17 cellular contexts compared by ENCODE assay signal in the genomic region with DNA sequence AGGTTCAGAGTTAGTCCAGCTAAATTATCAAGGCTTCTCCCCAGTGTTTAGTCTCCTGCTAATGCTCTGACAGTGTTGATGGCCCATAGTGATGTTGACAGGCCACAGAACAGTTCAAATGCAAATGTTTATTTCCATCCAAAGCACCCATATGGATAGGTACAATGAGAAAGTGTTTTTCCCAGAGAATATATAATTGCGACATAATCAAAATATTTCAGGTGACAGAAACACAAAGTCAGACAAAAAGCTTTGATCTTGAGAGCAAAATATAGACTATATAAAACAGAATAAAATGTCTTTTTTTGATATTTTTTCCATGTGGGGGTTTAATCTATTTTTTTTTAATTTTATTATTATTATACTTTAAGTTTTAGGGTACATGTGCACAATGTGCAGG.
DNase-seq lines count a peak whose midpoint lies in the region; ATAC-seq and TF ChIP-seq lines count a peak whose summit lies in the region.
"Had no signal": no experiment of that assay in that cellular context is flagged by ENCODE, and none has a peak within 500 bp of the region (broad histone marks: within the 10 kb centered on the region; RNA-seq: fewer than 3 reads in every experiment).

No MANE protein-coding gene starts in this region.

- no peaks in the 10 kb centered on the region for H3K9me3 Mint-ChIP-seq in glutamatergic neuron (ENCODE audit: unreplicated experiment)
- H3K9me3 Mint-ChIP-seq in activated CD8-positive, alpha-beta memory T cell treated with anti-CD3 and anti-CD28 coated beads, Interleukin-2, amount 10 ng/mL, durations not matched to agents 7 days and 5 days (ENCODE audit: low read depth): peaks cover 7% of the 10 kb centered on the region

- CTCF ChIA-PET in activated CD8-positive, alpha-beta memory T cell treated with anti-CD3 and anti-CD28 coated beads, Interleukin-2, amount 10 ng/mL, durations not matched to agents 7 days and 5 days (lab: Charles Lee): no interaction called here

- H3K4me3 ChIP-seq in cardiac muscle cell: no peak overlapping the region
- H3K4me3 ChIP-seq in right atrium auricular region: no peak overlapping the region
- H3K4me3 ChIP-seq in Loucy (ENCODE audit: low read length, poor library complexity, severe bottlenecking): no peak overlapping the region
- no peak overlapping the region for H3K4me3 ChIP-seq in smooth muscle cell
- H3K4me3 ChIP-seq: BLaER1 treated with 17β-estradiol and CSF1 and Interleukin-3, amounts not matched to agents 10 nM and 100 nM; GM12878; HAP-1 had no signal

- no peaks in the 10 kb centered on the region for H3K79me2 ChIP-seq in Loucy (ENCODE audit: insufficient read depth, low read length)
- H3K79me2 ChIP-seq in smooth muscle cell (ENCODE audit: low read depth): no peaks in the 10 kb centered on the region

- ATAC-seq in activated CD8-positive, alpha-beta memory T cell treated with anti-CD3 and anti-CD28 coated beads, Interleukin-2, amount 10 ng/mL, durations not matched to agents 7 days and 5 days: no peak
- ATAC-seq: CD8-positive, alpha-beta T cell; GM12878 had no signal

- WGBS in smooth muscle cell (ENCODE audit: low lambda C conversion rate): 83% methylated on average over 1 of the region's 1 CpG

- H3K9me2 ChIP-seq in Loucy (replicated peaks; ENCODE audit: low read depth, low read length): no peaks in the 10 kb centered on the region

- no peak overlapping the region for H3K4me3 Mint-ChIP-seq in glutamatergic neuron (ENCODE audit: unreplicated experiment)
- H3K4me3 Mint-ChIP-seq in activated CD8-positive, alpha-beta memory T cell treated with anti-CD3 and anti-CD28 coated beads, Interleukin-2, amount 10 ng/mL, durations not matched to agents 7 days and 5 days: no peak overlapping the region
- H3K4me3 Mint-ChIP-seq: B cell; CD8-positive, alpha-beta T cell; IgD-negative memory B cell had no signal

- H3K36me3 ChIP-seq in cardiac muscle cell (no peaks in the 10 kb centered on the region), right atrium auricular region (no peaks in the 10 kb centered on the region), Loucy (ENCODE audit: insufficient read depth, low read length) (no peaks in the 10 kb centered on the region), smooth muscle cell (ENCODE audit: low read depth) (no peaks in the 10 kb centered on the region)
- H3K36me3 ChIP-seq: BLaER1 treated with 17β-estradiol and CSF1 and Interleukin-3, amounts not matched to agents 10 nM and 100 nM; HAP-1 had no signal

- no peaks in the 10 kb centered on the region for H3K9me3 ChIP-seq in cardiac muscle cell (ENCODE audit: low read depth)
- no peaks in the 10 kb centered on the region for H3K9me3 ChIP-seq in right atrium auricular region
- H3K9me3 ChIP-seq in Loucy (ENCODE audit: insufficient read depth, low read depth, low read length): no peaks in the 10 kb centered on the region
- no peaks in the 10 kb centered on the region for H3K9me3 ChIP-seq in smooth muscle cell (replicated peaks; ENCODE audit: low read depth)
- H3K9me3 ChIP-seq: BLaER1 treated with 17β-estradiol and CSF1 and Interleukin-3, amounts not matched to agents 10 nM and 100 nM; HAP-1 had no signal

- no peaks in the 10 kb centered on the region for H3K27me3 ChIP-seq in cardiac muscle cell
- no peaks in the 10 kb centered on the region for H3K27me3 ChIP-seq in right atrium auricular region
- no peaks in the 10 kb centered on the region for H3K27me3 ChIP-seq in Loucy (ENCODE audit: insufficient read depth, low read length, poor library complexity, severe bottlenecking)
- no peaks in the 10 kb centered on the region for H3K27me3 ChIP-seq in smooth muscle cell (ENCODE audit: low read depth)
- H3K27me3 ChIP-seq: BLaER1 treated with 17β-estradiol and CSF1 and Interleukin-3, amounts not matched to agents 10 nM and 100 nM had no signal

- peaks cover 3% of the 10 kb centered on the region for H3K4me1 Mint-ChIP-seq in glutamatergic neuron (ENCODE audit: low read depth, unreplicated experiment)
- no peaks in the 10 kb centered on the region for H3K4me1 Mint-ChIP-seq in activated CD8-positive, alpha-beta memory T cell treated with anti-CD3 and anti-CD28 coated beads, Interleukin-2, amount 10 ng/mL, durations not matched to agents 7 days and 5 days
- H3K4me1 Mint-ChIP-seq: B cell, IgD-negative memory B cell had no signal

- peak overlapping the region; percentile 58 for H3K27ac ChIP-seq in cardiac muscle cell
- no peak overlapping the region for H3K27ac ChIP-seq in right atrium auricular region
- H3K27ac ChIP-seq in smooth muscle cell (ENCODE audit: low read depth): no peak overlapping the region
- H3K27ac ChIP-seq: BLaER1 treated with 17β-estradiol and CSF1 and Interleukin-3, amounts not matched to agents 10 nM and 100 nM had no signal

- no peak overlapping the region for H3K9ac ChIP-seq in Loucy (ENCODE audit: low read depth, low read length, poor library complexity, severe bottlenecking)
- no peak overlapping the region for H3K9ac ChIP-seq in smooth muscle cell (ENCODE audit: low read depth)

- peak overlapping the region; percentile 45 for H3K27ac Mint-ChIP-seq in glutamatergic neuron (ENCODE audit: unreplicated experiment)
- no peak overlapping the region for H3K27ac Mint-ChIP-seq in activated CD8-positive, alpha-beta memory T cell treated with anti-CD3 and anti-CD28 coated beads, Interleukin-2, amount 10 ng/mL, durations not matched to agents 7 days and 5 days
- H3K27ac Mint-ChIP-seq: B cell; CD8-positive, alpha-beta T cell; IgD-negative memory B cell had no signal

- no peaks in the 10 kb centered on the region for H3K36me3 Mint-ChIP-seq in glutamatergic neuron (ENCODE audit: unreplicated experiment)
- H3K36me3 Mint-ChIP-seq in activated CD8-positive, alpha-beta memory T cell treated with anti-CD3 and anti-CD28 coated beads, Interleukin-2, amount 10 ng/mL, durations not matched to agents 7 days and 5 days: no peaks in the 10 kb centered on the region
- H3K36me3 Mint-ChIP-seq: CD8-positive, alpha-beta T cell; IgD-negative memory B cell had no signal

- 0 out of 2 replicates have a peak overlapping the region, but pooled peaks have one; percentile 42 for H2AFZ ChIP-seq in Loucy (ENCODE audit: low read length)
- peak overlapping the region; percentile 15 for H2AFZ ChIP-seq in smooth muscle cell (ENCODE audit: low read depth)

- H4K20me1 ChIP-seq in Loucy (ENCODE audit: insufficient read depth, low read length, poor library complexity, severe bottlenecking): no peaks in the 10 kb centered on the region
- no peaks in the 10 kb centered on the region for H4K20me1 ChIP-seq in smooth muscle cell (ENCODE audit: low read depth)
- H4K20me1 ChIP-seq: BLaER1 treated with 17β-estradiol and CSF1 and Interleukin-3, amounts not matched to agents 10 nM and 100 nM had no signal

- DNase-seq in cardiac muscle cell (ENCODE audit: low read depth in 1 of 2, low spot score in 1 of 2) (peak in 1 of 2 donors; percentile 7), right atrium auricular region (ENCODE audit: low spot score) (no peak), glutamatergic neuron (no peak), smooth muscle cell (lab: John Stamatoyannopoulos, UW; ENCODE audit: unreplicated experiment) (no peak), NCI-H2029 treated with DMSO at 0.1 percent for 48 hours (lab: John Stamatoyannopoulos, UW) (no peak), DMS153 treated with DMSO at 0.1 percent for 48 hours (lab: John Stamatoyannopoulos, UW; ENCODE audit: unreplicated experiment) (no peak)
- DNase-seq in activated CD8-positive, alpha-beta memory T cell treated with anti-CD3 and anti-CD28 coated beads, Interleukin-2, amount 10 ng/mL, durations not matched to agents 7 days and 5 days: no peak
- DNase-seq: 8988T; Calu3; CD8-positive, alpha-beta T cell; DND-41 had no signal

- H3K4me1 ChIP-seq in cardiac muscle cell (ENCODE audit: low read depth): peaks cover 7% of the 10 kb centered on the region
- H3K4me1 ChIP-seq in right atrium auricular region: no peaks in the 10 kb centered on the region
- no peaks in the 10 kb centered on the region for H3K4me1 ChIP-seq in Loucy (ENCODE audit: insufficient read depth, low read length, poor library complexity, severe bottlenecking)
- no peaks in the 10 kb centered on the region for H3K4me1 ChIP-seq in smooth muscle cell (ENCODE audit: low read depth)
- H3K4me1 ChIP-seq: BLaER1 treated with 17β-estradiol and CSF1 and Interleukin-3, amounts not matched to agents 10 nM and 100 nM; HAP-1 had no signal

- no peaks in the 10 kb centered on the region for H3K27me3 Mint-ChIP-seq in glutamatergic neuron (ENCODE audit: unreplicated experiment)
- H3K27me3 Mint-ChIP-seq in activated CD8-positive, alpha-beta memory T cell treated with anti-CD3 and anti-CD28 coated beads, Interleukin-2, amount 10 ng/mL, durations not matched to agents 7 days and 5 days: no peaks in the 10 kb centered on the region
- H3K27me3 Mint-ChIP-seq: B cell, IgD-negative memory B cell had no signal

- H3K4me2 ChIP-seq in Loucy (ENCODE audit: low read depth, low read length, poor library complexity, severe bottlenecking) (no peak overlapping the region), smooth muscle cell (no peak overlapping the region)
- H3K4me2 ChIP-seq: BLaER1 treated with 17β-estradiol and CSF1 and Interleukin-3, amounts not matched to agents 10 nM and 100 nM had no signal

- TF ChIP-seq CTCF in cardiac muscle cell (IDR thresholded peaks at IDR 0.05; ENCODE audit: low read depth, low read length) (no peak), right atrium auricular region (IDR thresholded peaks at IDR 0.05) (no peak), Loucy (conservative IDR thresholded peaks at IDR 0.05; ENCODE audit: low read length) (no peak), glutamatergic neuron (IDR thresholded peaks at IDR 0.05; ENCODE audit: partially characterized antibody, unreplicated experiment) (no peak), smooth muscle cell (IDR thresholded peaks at IDR 0.05; ENCODE audit: borderline replicate concordance, insufficient read depth, poor library complexity, severe bottlenecking) (no peak)

- no peaks in the 10 kb centered on the region for H3F3A ChIP-seq in Loucy (ENCODE audit: low read depth)
- no peaks in the 10 kb centered on the region for H3F3A ChIP-seq in smooth muscle cell (ENCODE audit: low read depth)
